In genomic region chr10:130816116-130816901, GRCh38 we compare ENCODE assay signal across 16 cellular contexts.
"Had no signal": no experiment of that assay in that cellular context is flagged by ENCODE, and none has a peak within 500 bp of the region (broad histone marks: within the 10 kb centered on the region; RNA-seq: fewer than 3 reads in every experiment).

No MANE protein-coding gene starts in this region.

- H3K9me3 ChIP-seq: sigmoid colon, thoracic aorta, transverse colon had no signal

- H3K27ac Mint-ChIP-seq: effector memory CD8-positive, alpha-beta T cell; naive thymus-derived CD4-positive, alpha-beta T cell had no signal

- H3K27me3 ChIP-seq: foreskin keratinocyte, hepatocyte, sigmoid colon, transverse colon had no signal

- H3K9me3 Mint-ChIP-seq: effector memory CD8-positive, alpha-beta T cell had no signal

- DNase-seq: effector memory CD8-positive, alpha-beta T cell; foreskin keratinocyte; kidney glomerular epithelial cell; mesendoderm; naive thymus-derived CD4-positive, alpha-beta T cell; occipital lobe; sigmoid colon; stimulated activated CD4-positive, alpha-beta T cell treated with anti-CD3 and anti-CD28 coated beads, Interleukin-12 subunit alpha, Interleukin-12 subunit beta, amount 100 ng/mL, for 4 hours; stimulated activated naive CD4-positive, alpha-beta T cell; stomach; transverse colon had no signal

- H3K36me3 ChIP-seq: sigmoid colon, stomach, thoracic aorta, transverse colon had no signal

- H3K4me1 Mint-ChIP-seq: central memory CD8-positive, alpha-beta T cell; naive thymus-derived CD4-positive, alpha-beta T cell had no signal

- H3K27me3 Mint-ChIP-seq: central memory CD8-positive, alpha-beta T cell; effector memory CD8-positive, alpha-beta T cell had no signal

- H3K4me1 ChIP-seq: foreskin keratinocyte, sigmoid colon, stomach, transverse colon had no signal

- H3K4me3 ChIP-seq: hepatocyte, sigmoid colon, skin epidermis, stomach, thoracic aorta, transverse colon had no signal

- ATAC-seq: effector memory CD8-positive, alpha-beta T cell; foreskin keratinocyte; naive thymus-derived CD4-positive, alpha-beta T cell had no signal

- H3K36me3 Mint-ChIP-seq: naive thymus-derived CD4-positive, alpha-beta T cell had no signal

- H3K4me3 Mint-ChIP-seq: central memory CD8-positive, alpha-beta T cell; effector memory CD8-positive, alpha-beta T cell; naive thymus-derived CD4-positive, alpha-beta T cell; neural crest cell had no signal

- H3K27ac ChIP-seq: foreskin keratinocyte, hepatocyte, sigmoid colon, skin epidermis, stomach, thoracic aorta, transverse colon had no signal
